Comparison of ENCODE assay signal across 10 cellular contexts in genomic region chr10:102599565-102600327, GRCh38. TPM values are rescaled to one million over a fixed set of nuclear protein-coding genes. Genes with fewer than 3 reads are reported as not detected.
DNase-seq lines count a peak whose midpoint lies in the region; ATAC-seq and TF ChIP-seq lines count a peak whose summit lies in the region.
"Had no signal": no experiment of that assay in that cellular context is flagged by ENCODE, and none has a peak within 500 bp of the region (broad histone marks: within the 10 kb centered on the region; RNA-seq: fewer than 3 reads in every experiment).

No MANE protein-coding gene starts in this region.

- H3K9me3 Mint-ChIP-seq in activated T-cell treated with anti-CD3 and anti-CD28 coated beads, Interleukin-2, amount 50 U/mL, for 4 hours: no peaks in the 10 kb centered on the region

- no peaks in the 10 kb centered on the region for H3K9me3 ChIP-seq in WERI-Rb-1 (ENCODE audit: severe bottlenecking)
- H3K9me3 ChIP-seq in left ventricle myocardium inferior (replicated peaks): no peaks in the 10 kb centered on the region
- no peaks in the 10 kb centered on the region for H3K9me3 ChIP-seq in sigmoid colon
- H3K9me3 ChIP-seq: left lung, SJSA1 had no signal

- DNase-seq in ELR (ENCODE audit: low read depth) (peak; percentile 34), WERI-Rb-1 (no peak), left ventricle myocardium inferior (peak; percentile 45), sigmoid colon (peak; percentile 55), HCEC 1CT (no peak), T-helper 9 cell (no peak)
- DNase-seq in activated T-cell treated with anti-CD3 and anti-CD28 coated beads, Interleukin-2, amount 50 U/mL, for 4 hours: no peak
- DNase-seq: left lung had no signal

- peaks cover 23% of the 10 kb centered on the region for H3K36me3 Mint-ChIP-seq in activated T-cell treated with anti-CD3 and anti-CD28 coated beads, Interleukin-2, amount 50 U/mL, for 4 hours (ENCODE audit: insufficient read depth)

- no peak for ATAC-seq in activated T-cell treated with anti-CD3 and anti-CD28 coated beads, Interleukin-2, amount 50 U/mL, for 4 hours
- no peak for ATAC-seq in HG03342 (IDR thresholded peaks at IDR 0.05; ENCODE audit: unreplicated experiment)
- ATAC-seq: left lung had no signal

- peaks cover 2% of the 10 kb centered on the region for H3K4me1 Mint-ChIP-seq in activated T-cell treated with anti-CD3 and anti-CD28 coated beads, Interleukin-2, amount 50 U/mL, for 4 hours (ENCODE audit: low read depth)

- no peaks in the 10 kb centered on the region for H3K27me3 ChIP-seq in WERI-Rb-1 (ENCODE audit: insufficient read depth, low read depth, severe bottlenecking)
- H3K27me3 ChIP-seq in left ventricle myocardium inferior (ENCODE audit: low read depth): no peaks in the 10 kb centered on the region
- no peaks in the 10 kb centered on the region for H3K27me3 ChIP-seq in sigmoid colon
- H3K27me3 ChIP-seq: left lung, SJSA1 had no signal

- TF ChIP-seq CTCF in WERI-Rb-1 (IDR thresholded peaks at IDR 0.05; ENCODE audit: low read depth, low read length) (no peak), left ventricle myocardium inferior (IDR thresholded peaks at IDR 0.05; ENCODE audit: borderline replicate concordance) (no peak), sigmoid colon (IDR thresholded peaks at IDR 0.05) (no peak)

- H3K27ac ChIP-seq in WERI-Rb-1 (0 out of 2 replicates have a peak overlapping the region, but pooled peaks have one; percentile 18), left ventricle myocardium inferior (replicated peaks) (peak overlapping the region; percentile 89), sigmoid colon (peak overlapping the region; percentile 3 to 55 (median 15))
- H3K27ac ChIP-seq: SJSA1 had no signal

- H3K4me3 Mint-ChIP-seq in activated T-cell treated with anti-CD3 and anti-CD28 coated beads, Interleukin-2, amount 50 U/mL, for 4 hours: no peak overlapping the region

- H3K4me1 ChIP-seq in left ventricle myocardium inferior (peaks cover 93% of the 10 kb centered on the region), sigmoid colon (peaks cover 0 to 31% (median 28%) of the 10 kb centered on the region in 4 donors)

- peaks cover 32% of the 10 kb centered on the region for H3K36me3 ChIP-seq in WERI-Rb-1
- H3K36me3 ChIP-seq in left ventricle myocardium inferior: peaks cover 33% of the 10 kb centered on the region
- peaks cover 6 to 57% (median 11%) of the 10 kb centered on the region in 4 donors for H3K36me3 ChIP-seq in sigmoid colon

- H3K4me3 ChIP-seq in WERI-Rb-1 (ENCODE audit: low read depth, low read length): no peak overlapping the region
- H3K4me3 ChIP-seq in left ventricle myocardium inferior: no peak overlapping the region
- H3K4me3 ChIP-seq in sigmoid colon: no peak overlapping the region
- H3K4me3 ChIP-seq: left lung, SJSA1 had no signal

- no peaks in the 10 kb centered on the region for H3K27me3 Mint-ChIP-seq in activated T-cell treated with anti-CD3 and anti-CD28 coated beads, Interleukin-2, amount 50 U/mL, for 4 hours (ENCODE audit: low read depth)

- 60 to 70% methylated on average over 7 of the region's 7 CpGs for WGBS in sigmoid colon, 2 donors

- TF ChIP-seq EP300 in sigmoid colon (IDR thresholded peaks at IDR 0.05): no peak

- TF ChIP-seq POLR2A in sigmoid colon (IDR thresholded peaks at IDR 0.05): no peak

- intact Hi-C loops in left ventricle myocardium inferior (cut with micrococcal nuclease): no loop called here
- intact Hi-C loops in sigmoid colon (cut with DNase I): no loop called here

RNA-seq across cellular contexts. Expression of gene TRIM8, which starts 44.5 kb away (rescaled TPM):
- total RNA-seq in left ventricle myocardium inferior: 95.1 TPM
- 10 to 100 TPM; 58.9 to 88.6 (median 67.1) TPM for total RNA-seq in sigmoid colon
- 10 to 100 TPM; 25.0 to 53.0 (median 46.8) TPM for polyA plus RNA-seq in sigmoid colon
- 10 to 100 TPM; 53.9 to 67.6 (median 59.9) TPM for total RNA-seq in activated T-cell treated with anti-CD3 and anti-CD28 coated beads, Interleukin-2, amount 50 U/mL, for 4 hours

Comparison
In these comparisons a context has a peak if more than half of its experiments do, and no peak if none do; other contexts are left out.
1. DNase-seq: peak in ELR (single experiment), left ventricle myocardium inferior (single experiment) and sigmoid colon (single experiment); none in WERI-Rb-1 (single experiment), HCEC 1CT (single experiment), activated T-cell treated with anti-CD3 and anti-CD28 coated beads, Interleukin-2, amount 50 U/mL, for 4 hours (single experiment) and T-helper 9 cell (single experiment).
2. H3K27ac ChIP-seq: peak in every context shown above with its lines; median percentile 89 in left ventricle myocardium inferior; 18 in WERI-Rb-1; 15 in sigmoid colon.